8 cellular contexts compared by ENCODE assay signal in genomic region chr13:95191821-95192220, GRCh38.
DNase-seq lines count a peak whose midpoint lies in the region; FAIRE-seq and TF ChIP-seq lines count a peak whose summit lies in the region.

No MANE protein-coding gene starts in this region.

- in situ Hi-C loops in HAP-1 (cut with MboI; ENCODE audit: low sequenced_read_pairs) = loop anchor here (5.0 to 25.0 kb wide), 3 partner anchors 215 to 1770 kb away; no protein-coding TSS in a partner anchor

- FAIRE-seq in GM12891 (lab: Jason Lieb, UNC) = peak; percentile 74

- H3K36me3 ChIP-seq in HAP-1 (replicated peaks) = no peaks in the 10 kb centered on the region
- H3K36me3 ChIP-seq in right atrium auricular region = no peaks in the 10 kb centered on the region

- peak; percentile 52 for DNase-seq in GM12891 (ENCODE audit: insufficient read length, low spot score)
- DNase-seq in HAP-1 (ENCODE audit: low spot score in 2 of 2) = peak; percentile 66 to 92
- DNase-seq in LNCaP clone FGC (ENCODE audit: low read depth) = peak; percentile 27
- peak; percentile 22 for DNase-seq in SKM-1 (lab: John Stamatoyannopoulos, UW; ENCODE audit: unreplicated experiment)
- peak; percentile 21 for DNase-seq in activated naive CD8-positive, alpha-beta T cell treated with anti-CD3 and anti-CD28 coated beads, Interleukin-2, amount 50 U/mL, for 16 hours (ENCODE audit: low read depth, low spot score)
- peak; percentile 79 for DNase-seq in right atrium auricular region (ENCODE audit: low spot score)
- no peak for DNase-seq in retinal pigment epithelial cell (ENCODE audit: low read depth)
- DNase-seq in NCI-H774 (lab: John Stamatoyannopoulos, UW) = no peak

- H3K4me3 ChIP-seq in HAP-1 (no peak overlapping the region), LNCaP clone FGC (ENCODE audit: low read depth, low read length) (no peak overlapping the region), right atrium auricular region (no peak overlapping the region), retinal pigment epithelial cell (ENCODE audit: low read length) (no peak overlapping the region)

- H3K9me3 ChIP-seq in HAP-1 (no peaks in the 10 kb centered on the region), right atrium auricular region (no peaks in the 10 kb centered on the region)

- H3K27ac ChIP-seq in right atrium auricular region = no peak overlapping the region

- no peak for TF ChIP-seq POLR2A in GM12891 (IDR thresholded peaks at IDR 0.05; ENCODE audit: low read depth, low read length)

- H3K27me3 ChIP-seq in HAP-1 (ENCODE audit: low read depth) = no peaks in the 10 kb centered on the region
- H3K27me3 ChIP-seq in right atrium auricular region = no peaks in the 10 kb centered on the region

- TF ChIP-seq CTCF in LNCaP clone FGC (IDR thresholded peaks at IDR 0.05; ENCODE audit: control insufficient read depth, extremely low read depth, insufficient read depth) (peak; percentile 82), right atrium auricular region (IDR thresholded peaks at IDR 0.05) (peak; percentile 56 to 88), retinal pigment epithelial cell (conservative IDR thresholded peaks at IDR 0.05; ENCODE audit: low read depth, low read length) (peak; percentile 97)

- H3K4me1 ChIP-seq in HAP-1 (no peaks in the 10 kb centered on the region), right atrium auricular region (no peaks in the 10 kb centered on the region)

TF ChIP-seq in GM12891, 5 proteins besides CTCF, POLR2A, EP300 and RAD21:
- TF ChIP-seq PAX5 (IDR thresholded peaks at IDR 0.05; ENCODE audit: insufficient read depth, low read length, severe bottlenecking) (no peak), POLR2AphosphoS5 (IDR thresholded peaks at IDR 0.05; ENCODE audit: low read depth, low read length) (no peak), POU2F2 (IDR thresholded peaks at IDR 0.05; ENCODE audit: low read depth, low read length) (0 out of 2 replicates have a peak, but pooled peaks have one; percentile 36)

Comparison
In these comparisons a context has a peak if more than half of its experiments do, and no peak if none do; other contexts are left out.
1. DNase-seq: peak in GM12891 (single experiment), HAP-1 (2 of 2), LNCaP clone FGC (single experiment), SKM-1 (single experiment), activated naive CD8-positive, alpha-beta T cell treated with anti-CD3 and anti-CD28 coated beads, Interleukin-2, amount 50 U/mL, for 16 hours (single experiment) and right atrium auricular region (single experiment); none in retinal pigment epithelial cell (single experiment) and NCI-H774 (single experiment).
2. Peak in every context shown above with its lines, with median percentiles within 50 percentile points of each other: CTCF ChIP-seq.